9 cellular contexts compared by ENCODE assay signal in genomic region chr18:43481069-43481468, GRCh38.
"Had no signal": no experiment of that assay in that cellular context is flagged by ENCODE, and none has a peak within 500 bp of the region (broad histone marks: within the 10 kb centered on the region; RNA-seq: fewer than 3 reads in every experiment).

No MANE protein-coding gene starts in this region.

- ATAC-seq: HCT116, HepG2 had no signal

- H3K36me3 ChIP-seq: HAP-1 had no signal

- H3K4me1 ChIP-seq: HAP-1 had no signal

- H3K4me1 Mint-ChIP-seq: IgD-negative memory B cell had no signal

- H3K27me3 Mint-ChIP-seq: IgD-negative memory B cell had no signal

- H3K27ac Mint-ChIP-seq: HFFc6, IgD-negative memory B cell had no signal

- H3K4me3 ChIP-seq: GM23248, HAP-1 had no signal

- H3K4me3 Mint-ChIP-seq: HFFc6, IgD-negative memory B cell had no signal

- H3K9me3 ChIP-seq: HAP-1 had no signal

- H3K27ac ChIP-seq: GM23248, HL-60 had no signal

- DNase-seq: GM23248, GOT3, H7, HFFc6 had no signal

- H3K36me3 Mint-ChIP-seq: IgD-negative memory B cell had no signal
